Comparison of ENCODE assay signal across 1 cellular context in the genomic region with DNA sequence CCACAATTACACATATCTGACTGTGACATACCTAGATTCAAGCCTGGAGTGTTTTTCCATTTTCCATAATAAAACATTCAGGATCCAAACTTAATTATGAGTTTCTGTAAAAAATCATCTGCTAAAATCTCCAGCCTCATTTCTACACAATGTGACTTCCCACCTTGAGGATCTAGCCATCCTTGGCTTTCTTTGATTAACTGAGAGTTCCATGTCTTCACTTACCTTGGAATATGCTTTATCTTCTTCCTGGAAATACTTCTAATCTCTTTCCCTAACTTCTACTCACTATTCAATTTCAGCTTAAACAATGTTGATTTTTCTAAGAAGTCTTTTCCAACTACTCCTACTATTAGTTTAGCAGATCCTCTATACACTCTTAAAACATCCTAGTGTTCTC.
TF ChIP-seq lines count a peak whose summit lies in the region.

No MANE protein-coding gene starts in this region.

TF ChIP-seq in K562, 482 proteins besides CTCF, POLR2A, EP300 and RAD21:
- TF ChIP-seq UBTF (IDR thresholded peaks at IDR 0.05; ENCODE audit: borderline replicate concordance in 1 of 2, low read depth in 2 of 2, low read length in 2 of 2), result no peak
- TF ChIP-seq ZNF324 (CRISPR knock-in tag; IDR thresholded peaks at IDR 0.05), result peak; percentile 96
